10 cellular contexts compared by ENCODE assay signal in genomic region chr20:3686867-3687321, GRCh38. TPM values are rescaled to one million over a fixed set of nuclear protein-coding genes. Genes with fewer than 3 reads are reported as not detected.
DNase-seq lines count a peak whose midpoint lies in the region; ATAC-seq, FAIRE-seq and TF ChIP-seq lines count a peak whose summit lies in the region.
"Had no signal": no experiment of that assay in that cellular context is flagged by ENCODE, and none has a peak within 500 bp of the region (broad histone marks: within the 10 kb centered on the region; RNA-seq: fewer than 3 reads in every experiment).

No MANE protein-coding gene starts in this region.

- H3K36me3 ChIP-seq in H1 (ENCODE audit: control insufficient read depth in 2 of 4, insufficient read depth in 4 of 4, low read length in 3 of 4) (no peaks in the 10 kb centered on the region), lung (ENCODE audit: control insufficient read depth in 2 of 2, insufficient read depth in 2 of 2, low read length in 2 of 2) (no peaks in the 10 kb centered on the region)

- no peak overlapping the region for H3K4me3 ChIP-seq in H1 (ENCODE audit: extremely low read depth in 1 of 4, insufficient read depth in 2 of 4, low read depth in 3 of 4, low read length in 4 of 4)
- no peak overlapping the region for H3K4me3 ChIP-seq in lung

- no peak overlapping the region for H4K91ac ChIP-seq in H1 (replicated peaks; ENCODE audit: insufficient read length, low read length)

- H3K27ac ChIP-seq in H1 (ENCODE audit: low read depth, low read length) (no peak overlapping the region), lung (ENCODE audit: low read depth in 1 of 2, low read length in 1 of 2) (peak overlapping the region in 1 of 2 donors; percentile 48)

- no peak overlapping the region for H2AFZ ChIP-seq in H1 (ENCODE audit: low read length)

- H3K9me3 ChIP-seq in H1 (ENCODE audit: insufficient read depth in 2 of 2, low read depth in 1 of 2, low read length in 1 of 2) (no peaks in the 10 kb centered on the region), lung (ENCODE audit: control insufficient read depth in 2 of 2, insufficient read depth in 1 of 2, low read length in 1 of 2) (peaks cover 0 to 2% of the 10 kb centered on the region in 2 donors)

- H3K27me3 ChIP-seq in H1 (replicated peaks in 1 of 4; ENCODE audit: control insufficient read depth in 3 of 4, extremely low read depth in 1 of 4, insufficient read depth in 3 of 4, low read length in 3 of 4) (peaks cover 0 to 9% (median 7%) of the 10 kb centered on the region in 4 experiments; a peak in 6 of 7 replicates), lung (ENCODE audit: control insufficient read depth, insufficient read depth) (no peaks in the 10 kb centered on the region)

- DNase-seq in NCI-H1092 treated with DMSO at 0.1 percent for 48 hours (lab: John Stamatoyannopoulos, UW), result peak; percentile 2
- no peak for DNase-seq in NCI-H1092 (lab: John Stamatoyannopoulos, UW)
- no peak for DNase-seq in H1 (ENCODE audit: low read depth in 1 of 2, low spot score in 2 of 2)
- DNase-seq in lung (ENCODE audit: low spot score), result peak; percentile 58
- peak; percentile 86 for DNase-seq in ureter (ENCODE audit: low spot score)
- DNase-seq in NCI-H526 treated with DMSO at 0.1 percent for 48 hours (lab: John Stamatoyannopoulos, UW), result no peak
- DNase-seq in GM19238 (ENCODE audit: insufficient read length, low spot score), result no peak
- DNase-seq in stimulated activated CD4-positive, alpha-beta T cell treated with anti-CD3 and anti-CD28 coated beads, Interleukin-4, amount 100 ng/mL, for 24 hours, result no peak
- DNase-seq: AML-193 had no signal

- no peak overlapping the region for H2BK120ac ChIP-seq in H1 (replicated peaks; ENCODE audit: low read depth, low read length)

- no peaks in the 10 kb centered on the region for H4K20me1 ChIP-seq in H1 (replicated peaks in 1 of 2; ENCODE audit: control insufficient read depth in 1 of 2, insufficient read depth in 2 of 2, low read length in 2 of 2)

- H3K4ac ChIP-seq in H1 (replicated peaks; ENCODE audit: insufficient read length, low read depth, low read length), result no peak overlapping the region

- TF ChIP-seq EP300 in H1 (IDR thresholded peaks at IDR 0.05; ENCODE audit: borderline replicate concordance in 1 of 2, low read depth in 2 of 2, low read length in 2 of 2), result no peak

- POLR2A ChIA-PET in H1 (lab: Charles Lee; ENCODE audit: partially characterized antibody), result no interaction called here

- CTCF ChIA-PET in H1 (lab: Charles Lee; ENCODE audit: partially characterized antibody), result interaction anchor here (0.9 to 45.1 kb wide), 10 partner anchors 0 to 385 kb away, joined by 3 to 1432 read pairs (median 6); partner anchors contain the start of genes ADAM33 and SIGLEC1

- no peak overlapping the region for H4K5ac ChIP-seq in H1 (ENCODE audit: insufficient read length, low read depth, low read length)

- TF ChIP-seq RAD21 in H1 (IDR thresholded peaks at IDR 0.05 in 1 of 2, conservative IDR thresholded peaks at IDR 0.05 in 1 of 2; ENCODE audit: low read depth in 2 of 2, low read length in 2 of 2), result peak in 1 of 2 experiments; percentile 42; a peak in 2 of 4 replicates

- no peak overlapping the region for H2AK5ac ChIP-seq in H1 (ENCODE audit: low read depth, low read length)

- peak; percentile 39 for ATAC-seq in lung (ENCODE audit: insufficient read depth, low FRiP score)

- no peak overlapping the region for H3K14ac ChIP-seq in H1 (ENCODE audit: insufficient read length)

- 0 out of 2 replicates have a peak overlapping the region, but pooled peaks have one; percentile 25 for H2BK15ac ChIP-seq in H1 (ENCODE audit: low read length)

- H3K4me1 ChIP-seq in H1 (replicated peaks in 1 of 4; ENCODE audit: control insufficient read depth in 3 of 4, insufficient read depth in 4 of 4, low read length in 3 of 4) (peaks cover 3 to 10% (median 5%) of the 10 kb centered on the region in 4 experiments), lung (ENCODE audit: control insufficient read depth in 2 of 2, insufficient read depth in 2 of 2, low read length in 2 of 2) (peaks cover 0 to 5% of the 10 kb centered on the region in 2 donors)

- peak overlapping the region; percentile 50; the same call in 1 of the 2 replicates for H2BK12ac ChIP-seq in H1 (ENCODE audit: low read depth, low read length)

- no peak overlapping the region for H3K4me2 ChIP-seq in H1 (ENCODE audit: insufficient read depth in 1 of 2, low read depth in 2 of 2, low read length in 2 of 2)

- peak; percentile 5 to 14 (median 8); a peak in 3 of 4 replicates for TF ChIP-seq CTCF in H1 (IDR thresholded peaks at IDR 0.05; ENCODE audit: control extremely low read depth in 1 of 3, insufficient read depth in 1 of 3, low read depth in 1 of 3, low read length in 3 of 3)
- TF ChIP-seq CTCF in lung (IDR thresholded peaks at IDR 0.05; ENCODE audit: control extremely low read depth, extremely low read depth), result no peak

- no peak overlapping the region; the same call in 1 of the 2 replicates for H4K8ac ChIP-seq in H1 (ENCODE audit: extremely low read depth, insufficient read depth, low read length)

- no peak overlapping the region; the same call in 1 of the 2 replicates for H3K18ac ChIP-seq in H1 (ENCODE audit: extremely low read depth, low read length)

- FAIRE-seq in H1 (lab: Jason Lieb, UNC), result no peak

- TF ChIP-seq POLR2A in H1 (IDR thresholded peaks at IDR 0.05; ENCODE audit: control extremely low read depth in 1 of 2, low read depth in 2 of 2, low read length in 2 of 2), result no peak

- no peak overlapping the region for H2BK5ac ChIP-seq in H1 (ENCODE audit: low read depth, low read length)

- no peak overlapping the region for H3K9ac ChIP-seq in H1 (replicated peaks in 1 of 4; ENCODE audit: extremely low read depth in 1 of 4, low read depth in 3 of 4, low read length in 3 of 4)

- no peaks in the 10 kb centered on the region for H3K79me1 ChIP-seq in H1 (ENCODE audit: low read depth, low read length)

- peaks cover 4% of the 10 kb centered on the region for H3K23me2 ChIP-seq in H1 (ENCODE audit: low read depth, low read length)

- no peak overlapping the region for H2BK20ac ChIP-seq in H1 (ENCODE audit: low read length)

- no peaks in the 10 kb centered on the region for H3K79me2 ChIP-seq in H1 (ENCODE audit: control insufficient read depth in 1 of 2, insufficient read depth in 2 of 2, low read length in 2 of 2)

- no peak overlapping the region for H3K23ac ChIP-seq in H1 (ENCODE audit: insufficient read length)

- H3K56ac ChIP-seq in H1 (replicated peaks; ENCODE audit: insufficient read length, low read depth, low read length), result no peak overlapping the region

- 83% methylated on average over 9 of the region's 9 CpGs; no CpG with 5 or more reads in 1 of the 2 experiments for WGBS in H1 (ENCODE audit: extremely low coverage in 1 of 2, insufficient coverage in 1 of 2, insufficient read length in 1 of 2, insufficient replicate concordance in 2 of 2, low coverage in 1 of 2, low lambda C conversion rate in 2 of 2, missing lambda C conversion rate in 1 of 2), 2 experiments
- WGBS in lung, 2 donors, result 44 to 61% methylated on average over 9 of the region's 9 CpGs

RNA-seq across cellular contexts. Expression of gene ADAM33, which starts 5.1 kb away (rescaled TPM):
- total RNA-seq in H1 (2021; fragmentation: NEBNext Ultra II Directional; extraction: Animal tissue kit (Norgen Biotek cat#: 25700)), result 5.7 and 6.0 TPM in 2 replicates
- polyA plus RNA-seq in H1 (2011; rRNA removed) (4.2 and 7.0 TPM in 2 replicates), lung (10 to 100 TPM in 1 of 2 donors, 1 to 10 TPM in 1; 3.2 to 16.4 TPM)
- 5.8 TPM for polyA plus RNA-seq in H1 (2011; cell fraction: cytosol; rRNA removed)
- polyA plus RNA-seq in H1 (2011; cell fraction: nucleus; rRNA removed), result 49.2 TPM
- polyA plus RNA-seq in H1 (2012, experiment 1 of 2), result 4.7 to 8.5 TPM (median 6.9 TPM) in 4 replicates
- polyA plus RNA-seq in H1 (2012, experiment 2 of 2), result 3.2 TPM
- polyA plus RNA-seq in H1 (2013, experiment 1 of 2), result 4.5 TPM
- 4.1 TPM for polyA plus RNA-seq in H1 (2013, experiment 2 of 2)
- 1.6 and 2.3 TPM in 2 replicates for polyA minus RNA-seq in H1 (2011; rRNA and poly(A)+ RNA removed)
- polyA minus RNA-seq in H1 (2011; cell fraction: cytosol; rRNA and poly(A)+ RNA removed), result 1.6 TPM
- 10.8 TPM for polyA minus RNA-seq in H1 (2011; cell fraction: nucleus; rRNA and poly(A)+ RNA removed)
- total RNA-seq in lung (1 to 10 TPM; 6.6 to 9.6 TPM), ureter (56.9 TPM)
- total RNA-seq: dermis microvascular lymphatic vessel endothelial cell had no signal

RNA-seq across cellular contexts. Expression of gene GFRA4, which starts 23.7 kb away (rescaled TPM):
- not detected in 2 replicates for total RNA-seq in H1 (2021; fragmentation: NEBNext Ultra II Directional; extraction: Animal tissue kit (Norgen Biotek cat#: 25700))
- 0.05 TPM in 1 of 2 replicates, not detected in the other for polyA plus RNA-seq in H1 (2011; rRNA removed)
- polyA plus RNA-seq in H1 (2011; cell fraction: cytosol; rRNA removed), result not detected
- 0.13 TPM for polyA plus RNA-seq in H1 (2011; cell fraction: nucleus; rRNA removed)
- not detected in 4 replicates for polyA plus RNA-seq in H1 (2012, experiment 1 of 2)
- not detected for polyA plus RNA-seq in H1 (2012, experiment 2 of 2)
- polyA plus RNA-seq in H1 (2013, experiment 1 of 2), result not detected
- polyA plus RNA-seq in H1 (2013, experiment 2 of 2), result not detected
- polyA minus RNA-seq in H1 (2011; rRNA and poly(A)+ RNA removed), result not detected in 2 replicates
- not detected for polyA minus RNA-seq in H1 (2011; cell fraction: cytosol; rRNA and poly(A)+ RNA removed)
- polyA minus RNA-seq in H1 (2011; cell fraction: nucleus; rRNA and poly(A)+ RNA removed), result not detected
- total RNA-seq in lung, result not detected
- polyA plus RNA-seq in lung, result not detected
- total RNA-seq in ureter, result not detected
- total RNA-seq: dermis microvascular lymphatic vessel endothelial cell had no signal

RNA-seq across cellular contexts. Expression of gene SIGLEC1, which starts 25.5 kb away (rescaled TPM):
- not detected in 2 replicates for total RNA-seq in H1 (2021; fragmentation: NEBNext Ultra II Directional; extraction: Animal tissue kit (Norgen Biotek cat#: 25700))
- polyA plus RNA-seq in H1 (2011; rRNA removed) (0.02 TPM in 2 replicates), lung (10 to 100 TPM; 18.1 to 19.2 TPM)
- not detected for polyA plus RNA-seq in H1 (2011; cell fraction: cytosol; rRNA removed)
- 0.04 TPM for polyA plus RNA-seq in H1 (2011; cell fraction: nucleus; rRNA removed)
- polyA plus RNA-seq in H1 (2012, experiment 1 of 2), result not detected in 4 replicates
- polyA plus RNA-seq in H1 (2012, experiment 2 of 2), result not detected
- polyA plus RNA-seq in H1 (2013, experiment 1 of 2), result not detected
- polyA plus RNA-seq in H1 (2013, experiment 2 of 2), result not detected
- polyA minus RNA-seq in H1 (2011; rRNA and poly(A)+ RNA removed), result not detected in 2 replicates
- not detected for polyA minus RNA-seq in H1 (2011; cell fraction: cytosol; rRNA and poly(A)+ RNA removed)
- not detected for polyA minus RNA-seq in H1 (2011; cell fraction: nucleus; rRNA and poly(A)+ RNA removed)
- total RNA-seq in lung (10 to 100 TPM in 1 of 2 donors, 1 to 10 TPM in 1; 3.7 to 34.2 TPM), ureter (9.5 TPM)
- total RNA-seq: dermis microvascular lymphatic vessel endothelial cell had no signal

RNA-seq across cellular contexts. Expression of gene HSPA12B, which starts 45.6 kb away (rescaled TPM):
- total RNA-seq in H1 (2021; fragmentation: NEBNext Ultra II Directional; extraction: Animal tissue kit (Norgen Biotek cat#: 25700)), result 4.3 and 4.9 TPM in 2 replicates
- polyA plus RNA-seq in H1 (2011; rRNA removed) (2.2 and 3.5 TPM in 2 replicates), lung (10 to 100 TPM; 11.4 to 16.8 TPM)
- polyA plus RNA-seq in H1 (2011; cell fraction: cytosol; rRNA removed), result 3.1 TPM
- polyA plus RNA-seq in H1 (2011; cell fraction: nucleus; rRNA removed), result 7.7 TPM
- 2.8 to 6.7 TPM (median 5.2 TPM) in 4 replicates for polyA plus RNA-seq in H1 (2012, experiment 1 of 2)
- polyA plus RNA-seq in H1 (2012, experiment 2 of 2), result 2.5 TPM
- polyA plus RNA-seq in H1 (2013, experiment 1 of 2), result 2.7 TPM
- 2.5 TPM for polyA plus RNA-seq in H1 (2013, experiment 2 of 2)
- polyA minus RNA-seq in H1 (2011; rRNA and poly(A)+ RNA removed), result 1.6 and 1.9 TPM in 2 replicates
- polyA minus RNA-seq in H1 (2011; cell fraction: cytosol; rRNA and poly(A)+ RNA removed), result 2.5 TPM
- 8.1 TPM for polyA minus RNA-seq in H1 (2011; cell fraction: nucleus; rRNA and poly(A)+ RNA removed)
- total RNA-seq in lung (10 to 100 TPM; 23.0 to 28.3 TPM), ureter (9.7 TPM)

Comparison
In these comparisons a context has a peak if more than half of its experiments do, and no peak if none do; other contexts are left out.
1. DNase-seq: peak in NCI-H1092 treated with DMSO at 0.1 percent for 48 hours (single experiment), lung (single experiment) and ureter (single experiment); none in NCI-H1092 (single experiment), H1 (0 of 2), NCI-H526 treated with DMSO at 0.1 percent for 48 hours (single experiment), GM19238 (single experiment) and stimulated activated CD4-positive, alpha-beta T cell treated with anti-CD3 and anti-CD28 coated beads, Interleukin-4, amount 100 ng/mL, for 24 hours (single experiment).